Comparison of ENCODE assay signal across 8 cellular contexts in the genomic region with DNA sequence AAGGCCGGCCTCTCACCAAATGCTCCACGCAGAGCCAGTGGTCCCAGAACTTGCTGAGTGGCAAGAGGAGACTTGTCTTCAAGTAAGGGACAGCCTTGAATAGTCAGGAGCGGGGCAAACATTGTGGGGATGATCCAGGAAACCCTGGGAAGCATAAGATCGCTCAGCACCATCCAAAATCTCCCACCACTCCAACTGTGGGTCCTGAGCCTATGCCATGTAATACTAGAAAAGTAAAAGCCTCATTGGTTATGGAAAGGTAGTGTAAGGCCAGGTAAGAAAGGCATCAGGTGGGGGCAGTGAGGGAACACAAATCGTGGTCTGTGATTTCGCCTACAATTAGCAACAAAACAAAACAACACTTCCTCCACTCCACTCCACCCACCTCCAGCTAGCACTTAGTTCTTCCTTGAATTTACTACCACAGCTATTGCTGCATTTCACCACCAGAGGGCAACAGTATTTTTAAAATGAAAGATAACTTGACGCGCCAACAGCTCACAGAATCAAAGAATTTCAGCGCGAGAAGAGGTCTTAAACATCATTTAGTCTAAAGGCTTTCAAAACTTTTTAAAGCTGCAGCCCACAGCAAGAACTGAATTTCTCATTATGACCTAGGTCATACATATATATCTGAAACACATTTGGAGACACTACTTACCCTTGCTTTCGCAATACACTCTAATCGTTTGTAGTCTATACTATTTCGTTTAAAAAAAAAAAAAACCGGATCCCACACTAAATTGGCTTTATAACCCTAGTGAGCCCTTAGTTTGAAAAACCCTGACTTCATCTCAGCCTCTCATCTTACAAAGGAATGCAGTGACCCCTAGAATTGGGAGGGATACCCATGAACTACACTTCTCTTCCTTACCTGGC. TPM values are rescaled to one million over a fixed set of nuclear protein-coding genes. Genes with fewer than 3 reads are reported as not detected.
A peak's percentile ranks its signal among the peaks of the same experiment; 100 is the strongest.
DNase-seq lines count a peak whose midpoint lies in the region; ATAC-seq and TF ChIP-seq lines count a peak whose summit lies in the region.

No MANE protein-coding gene starts in this region.

- CTCF ChIA-PET in CD8-positive, alpha-beta T cell (lab: Charles Lee), result interaction anchor here (0.7 to 6.0 kb wide), 26 partner anchors 9 to 532 kb away, joined by 3 to 106 read pairs (median 4); a partner anchor contains a TSS
- CTCF ChIA-PET in WTC11 (lab: Charles Lee), result interaction anchor here (0.6 to 2.4 kb wide), 42 partner anchors 8 to 707 kb away, joined by 3 to 46 read pairs (median 4); a partner anchor contains a TSS

- H3K36me3 ChIP-seq in CD8-positive, alpha-beta T cell (ENCODE audit: insufficient read depth, low read length), result no peaks in the 10 kb centered on the region
- H3K36me3 ChIP-seq in endodermal cell (ENCODE audit: control insufficient read depth, insufficient read depth, low read length), result no peaks in the 10 kb centered on the region
- no peaks in the 10 kb centered on the region for H3K36me3 ChIP-seq in uterus

- WGBS in endodermal cell (ENCODE audit: insufficient coverage in 1 of 2, insufficient read length in 1 of 2), 2 experiments, result 55 to 65% methylated on average over 9 to 14 of the region's 14 CpGs

- H3K4me3 Mint-ChIP-seq in CD8-positive, alpha-beta T cell, result peak overlapping the region; percentile 52
- H3K4me3 Mint-ChIP-seq in WTC11 (no peak overlapping the region), endodermal cell (no peak overlapping the region)

- intact Hi-C loops in CD8-positive, alpha-beta T cell (cut with DNase I, micrococcal nuclease), result loop anchor here (1.0 to 5.0 kb wide), 2 partner anchors 64 to 535 kb away; no protein-coding TSS in a partner anchor
- intact Hi-C loops in uterus (cut with DNase I; ENCODE audit: low total_unique reads), result loop anchor here (2.0 kb wide), 1 partner anchor 61 kb away; no protein-coding TSS in a partner anchor

- H3K27ac ChIP-seq in CD8-positive, alpha-beta T cell (ENCODE audit: low read depth, low read length), result no peak overlapping the region
- H3K27ac ChIP-seq in endodermal cell (ENCODE audit: low read depth, low read length), result no peak overlapping the region
- peak overlapping the region; percentile 69 to 73 for H3K27ac ChIP-seq in uterus

- peak; percentile 67 for TF ChIP-seq CTCF in CD8-positive, alpha-beta T cell (IDR thresholded peaks at IDR 0.05)
- peak; percentile 56 for TF ChIP-seq CTCF in WTC11 (IDR thresholded peaks at IDR 0.05)
- TF ChIP-seq CTCF in endodermal cell (conservative IDR thresholded peaks at IDR 0.05), result peak; percentile 86
- peak; percentile 85 to 93 (median 88) for TF ChIP-seq CTCF in uterus (IDR thresholded peaks at IDR 0.05)

- peak; percentile 78 for ATAC-seq in CD8-positive, alpha-beta T cell
- peak; percentile 62 for ATAC-seq in GM18861 (IDR thresholded peaks at IDR 0.05; ENCODE audit: unreplicated experiment)
- ATAC-seq in HG03064 (IDR thresholded peaks at IDR 0.05; ENCODE audit: low read depth, unreplicated experiment), result peak; percentile 48
- peak; percentile 38 for ATAC-seq in WTC11

- peak overlapping the region; percentile 11 for H3K4me3 ChIP-seq in CD8-positive, alpha-beta T cell (ENCODE audit: low read depth, low read length)
- H3K4me3 ChIP-seq in endodermal cell (ENCODE audit: low read length) (no peak overlapping the region), uterus (peak overlapping the region in 1 of 2 donors; percentile 9)

- DNase-seq in CD8-positive, alpha-beta T cell, result peak in 6 of 7 experiments; percentile 15 to 51 (median 36)
- DNase-seq in NCI-H2171 treated with DMSO at 0.1 percent for 48 hours (lab: John Stamatoyannopoulos, UW) (peak; percentile 54), WTC11 (ENCODE audit: low spot score) (peak; percentile 25), endodermal cell (peak; percentile 73), mucosa of gallbladder (ENCODE audit: low spot score) (peak; percentile 74), uterus (peak in 1 of 2 donors; percentile 76)

- peaks cover 29% of the 10 kb centered on the region for H3K4me1 Mint-ChIP-seq in CD8-positive, alpha-beta T cell (ENCODE audit: low read depth)
- H3K4me1 Mint-ChIP-seq in WTC11 (peaks cover 22% of the 10 kb centered on the region), endodermal cell (peaks cover 5% of the 10 kb centered on the region)

- H3K27me3 Mint-ChIP-seq in CD8-positive, alpha-beta T cell (ENCODE audit: low read depth), result peaks cover 7% of the 10 kb centered on the region
- peaks cover 14% of the 10 kb centered on the region for H3K27me3 Mint-ChIP-seq in WTC11 (ENCODE audit: low read depth)
- H3K27me3 Mint-ChIP-seq in endodermal cell (ENCODE audit: insufficient read depth), result peaks cover 20% of the 10 kb centered on the region

- TF ChIP-seq POLR2A in uterus (IDR thresholded peaks at IDR 0.05), result no peak

- POLR2A ChIA-PET in CD8-positive, alpha-beta T cell (lab: Charles Lee), result interaction anchor here (0.5 to 1.5 kb wide), 3 partner anchors 14 to 1723 kb away, joined by 3 read pairs; a partner anchor contains a TSS
- POLR2A ChIA-PET in WTC11 (lab: Charles Lee), result interaction anchor here (1.0 kb wide), 1 partner anchor 74 kb away, joined by 3 read pairs; a partner anchor contains a TSS

- no peaks in the 10 kb centered on the region for H3K9me3 ChIP-seq in CD8-positive, alpha-beta T cell (ENCODE audit: low read length)
- no peaks in the 10 kb centered on the region for H3K9me3 ChIP-seq in endodermal cell (ENCODE audit: control insufficient read depth, low read length)
- no peaks in the 10 kb centered on the region for H3K9me3 ChIP-seq in uterus

- peaks cover 4% of the 10 kb centered on the region for H3K27me3 ChIP-seq in CD8-positive, alpha-beta T cell (ENCODE audit: insufficient read depth, low read length)
- H3K27me3 ChIP-seq in endodermal cell (ENCODE audit: control insufficient read depth, insufficient read depth, low read length, poor library complexity, severe bottlenecking) (peaks cover 19% of the 10 kb centered on the region), uterus (no peaks in the 10 kb centered on the region)

- no peak overlapping the region for H3K9ac ChIP-seq in endodermal cell (ENCODE audit: extremely low read depth, low read length, poor library complexity, severe bottlenecking)

- H3K27ac Mint-ChIP-seq in CD8-positive, alpha-beta T cell, result peak overlapping the region; percentile 14
- H3K27ac Mint-ChIP-seq in WTC11 (peak overlapping the region; percentile 28; the same call in 1 of the 2 replicates), endodermal cell (no peak overlapping the region)

- H3K9me3 Mint-ChIP-seq in CD8-positive, alpha-beta T cell, result no peaks in the 10 kb centered on the region
- H3K9me3 Mint-ChIP-seq in WTC11 (no peaks in the 10 kb centered on the region), endodermal cell (no peaks in the 10 kb centered on the region)

- no peaks in the 10 kb centered on the region for H3K36me3 Mint-ChIP-seq in CD8-positive, alpha-beta T cell
- no peaks in the 10 kb centered on the region for H3K36me3 Mint-ChIP-seq in WTC11
- H3K36me3 Mint-ChIP-seq in endodermal cell (ENCODE audit: low read depth), result no peaks in the 10 kb centered on the region

- H3K4me1 ChIP-seq in CD8-positive, alpha-beta T cell (ENCODE audit: insufficient read depth, low read length), result peaks cover 19% of the 10 kb centered on the region
- H3K4me1 ChIP-seq in endodermal cell (ENCODE audit: control insufficient read depth, insufficient read depth, low read length) (no peaks in the 10 kb centered on the region), uterus (peaks cover 0 to 7% of the 10 kb centered on the region in 2 donors)

TF ChIP-seq in WTC11, 78 proteins besides CTCF, POLR2A, EP300 and RAD21:
- TF ChIP-seq, protein P1, sequence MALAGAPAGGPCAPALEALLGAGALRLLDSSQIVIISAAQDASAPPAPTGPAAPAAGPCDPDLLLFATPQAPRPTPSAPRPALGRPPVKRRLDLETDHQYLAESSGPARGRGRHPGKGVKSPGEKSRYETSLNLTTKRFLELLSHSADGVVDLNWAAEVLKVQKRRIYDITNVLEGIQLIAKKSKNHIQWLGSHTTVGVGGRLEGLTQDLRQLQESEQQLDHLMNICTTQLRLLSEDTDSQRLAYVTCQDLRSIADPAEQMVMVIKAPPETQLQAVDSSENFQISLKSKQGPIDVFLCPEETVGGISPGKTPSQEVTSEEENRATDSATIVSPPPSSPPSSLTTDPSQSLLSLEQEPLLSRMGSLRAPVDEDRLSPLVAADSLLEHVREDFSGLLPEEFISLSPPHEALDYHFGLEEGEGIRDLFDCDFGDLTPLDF (CRISPR knock-in tag; IDR thresholded peaks at IDR 0.05), result no peak

RNA-seq across cellular contexts. Expression of a gene that starts 4.5 kb away (rescaled TPM):
- total RNA-seq in CD8-positive, alpha-beta T cell, result not detected
- total RNA-seq in WTC11 (2021), result 0.16 to 1.4 TPM (median 0.35 TPM) in 3 replicates
- total RNA-seq in endodermal cell, result under 1 TPM; 0.58 to 0.95 TPM
- 1.1 TPM for polyA plus RNA-seq in endodermal cell (2013, experiment 1 of 2)
- polyA plus RNA-seq in endodermal cell (2013, experiment 2 of 2), result 1.6 TPM
- total RNA-seq in mucosa of gallbladder, result 6.3 TPM
- 100 to 1,000 TPM in 1 of 4 donors, 10 to 100 TPM in 3; 12.8 to 398 (median 50.5) TPM for total RNA-seq in uterus

RNA-seq across cellular contexts. Expression of a gene that starts 55.3 kb away (rescaled TPM):
- 1 to 10 TPM in 1 of 2 experiments, under 1 TPM in 1; 1.00 to 1.1 TPM for total RNA-seq in CD8-positive, alpha-beta T cell
- 3.8 to 4.6 TPM (median 4.4 TPM) in 3 replicates for total RNA-seq in WTC11 (2021)
- total RNA-seq in endodermal cell, result 1 to 10 TPM; 8.8 to 10.0 TPM
- 8.5 TPM for polyA plus RNA-seq in endodermal cell (2013, experiment 1 of 2)
- polyA plus RNA-seq in endodermal cell (2013, experiment 2 of 2), result 8.9 TPM
- 17.0 TPM for total RNA-seq in mucosa of gallbladder
- total RNA-seq in uterus, result 10 to 100 TPM; 25.3 to 49.7 (median 34.8) TPM

Comparison
In these comparisons a context has a peak if more than half of its experiments do, and no peak if none do; other contexts are left out.
1. H3K27ac ChIP-seq: peak in uterus (2 of 2); none in CD8-positive, alpha-beta T cell (single experiment) and endodermal cell (single experiment).
2. Peak in every context shown above with its lines, with median percentiles within 50 percentile points of each other: ATAC-seq and CTCF ChIP-seq.